In genomic region chr7:20791523-20791879, GRCh38 we compare ENCODE assay signal across 32 cellular contexts. TPM values are rescaled to one million over a fixed set of nuclear protein-coding genes. Genes with fewer than 3 reads are reported as not detected.
A peak's percentile ranks its signal among the peaks of the same experiment; 100 is the strongest.
DNase-seq lines count a peak whose midpoint lies in the region; ATAC-seq, FAIRE-seq and TF ChIP-seq lines count a peak whose summit lies in the region.
"Had no signal": no experiment of that assay in that cellular context is flagged by ENCODE, and none has a peak within 500 bp of the region (broad histone marks: within the 10 kb centered on the region; RNA-seq: fewer than 3 reads in every experiment).

No MANE protein-coding gene starts in this region.

- TF ChIP-seq POLR2A in K562 (conservative IDR thresholded peaks at IDR 0.05) (no peak), Peyer's patch (IDR thresholded peaks at IDR 0.05) (no peak)

- H3K9me3 ChIP-seq in ES-I3 (ENCODE audit: control insufficient read depth, insufficient read depth, low read length) (no peaks in the 10 kb centered on the region), HUES6 (ENCODE audit: control insufficient read depth, insufficient read depth, low read depth, low read length) (no peaks in the 10 kb centered on the region), K562 (replicated peaks; ENCODE audit: control insufficient read depth, insufficient read depth, low read depth, low read length) (no peaks in the 10 kb centered on the region), keratinocyte (ENCODE audit: control insufficient read depth, low read depth, low read length) (no peaks in the 10 kb centered on the region), Peyer's patch (no peaks in the 10 kb centered on the region)
- H3K9me3 ChIP-seq: adrenal gland, SJSA1, thyroid gland had no signal

- no TSS peak for BruUV-seq in K562 (replicated peaks; lab: Mats Ljungman, UMichigan)

- H3K27ac ChIP-seq in HUES6 (ENCODE audit: low read depth, low read length) = no peak overlapping the region
- H3K27ac ChIP-seq in K562 (ENCODE audit: extremely low read depth, low read depth, low read length) = no peak overlapping the region
- no peak overlapping the region for H3K27ac ChIP-seq in keratinocyte (ENCODE audit: control insufficient read depth, insufficient read depth, low read length)
- no peak overlapping the region for H3K27ac ChIP-seq in Peyer's patch
- H3K27ac ChIP-seq: adrenal gland, cardiac muscle cell, SJSA1, spleen, thyroid gland had no signal

- H3K4me2 ChIP-seq in K562 (ENCODE audit: insufficient read depth, low read length) (peak overlapping the region; percentile 9; the same call in 1 of the 2 replicates), keratinocyte (ENCODE audit: control insufficient read depth, extremely low read depth, insufficient read depth, low read depth, low read length) (peak overlapping the region; percentile 61)

- TF ChIP-seq EP300 in K562 (IDR thresholded peaks at IDR 0.05; ENCODE audit: low read length) = no peak

- intact Hi-C loops in K562 (cut with micrococcal nuclease) (loop anchor here (5.0 kb wide), 1 partner anchor 36 kb away; no protein-coding TSS in a partner anchor), left cardiac atrium (cut with DNase I) (no loop called here)

- H3K36me3 ChIP-seq in ES-I3 (ENCODE audit: insufficient read depth, low read length) (no peaks in the 10 kb centered on the region), HUES6 (ENCODE audit: control insufficient read depth, insufficient read depth, low read length) (no peaks in the 10 kb centered on the region), K562 (ENCODE audit: control insufficient read depth, insufficient read depth, low read length) (no peaks in the 10 kb centered on the region), keratinocyte (ENCODE audit: control insufficient read depth in 2 of 2, extremely low read depth in 1 of 2, insufficient read depth in 2 of 2, low read length in 2 of 2) (no peaks in the 10 kb centered on the region), Peyer's patch (no peaks in the 10 kb centered on the region)
- H3K36me3 ChIP-seq: adrenal gland, cardiac muscle cell, SJSA1, spleen, thyroid gland had no signal

- TF ChIP-seq CTCF in K562 (IDR thresholded peaks at IDR 0.05 in 2 of 3, conservative IDR thresholded peaks at IDR 0.05 in 1 of 3; ENCODE audit: insufficient read depth in 2 of 3, low read depth in 1 of 3, low read length in 3 of 3) (no peak), keratinocyte (optimal IDR thresholded peaks at IDR 0.05 in 1 of 3, IDR thresholded peaks at IDR 0.05 in 1 of 3, conservative IDR thresholded peaks at IDR 0.05 in 1 of 3; ENCODE audit: extremely low read depth in 1 of 3, insufficient read depth in 2 of 3, low read length in 3 of 3) (no peak), Peyer's patch (IDR thresholded peaks at IDR 0.05) (no peak)

- CTCF ChIA-PET in K562 (lab: Yijun Ruan, JAX; ENCODE audit: low intra/inter-chr PET ratio) = no interaction called here

- peak overlapping the region; percentile 75 for H3K4me3 ChIP-seq in HUES6 (ENCODE audit: low read depth, low read length)
- H3K4me3 ChIP-seq in K562 = no peak overlapping the region
- H3K4me3 ChIP-seq in keratinocyte (ENCODE audit: control insufficient read depth in 2 of 3, extremely low read depth in 1 of 3, insufficient read depth in 2 of 3, low read depth in 1 of 3, low read length in 3 of 3) = peak overlapping the region in 2 of 3 experiments; percentile 7 to 18
- H3K4me3 ChIP-seq in Peyer's patch = peak overlapping the region in 1 of 4 donors; percentile 44
- H3K4me3 ChIP-seq: adrenal gland, cardiac muscle cell, GM12878, lung, SJSA1, spleen, thyroid gland had no signal

- dilution Hi-C loops in keratinocyte (cut with MboI; ENCODE audit: extremely low pct_ligation_motif_present, low sequenced_read_pairs) = no loop called here

- ATAC-seq in K562 (no peak), left cardiac atrium (no peak), GM19324 (IDR thresholded peaks at IDR 0.05; ENCODE audit: low FRiP score, unreplicated experiment) (no peak)
- ATAC-seq: GM12878 had no signal

- no peak for FAIRE-seq in K562 (lab: Jason Lieb, UNC)
- no peak for FAIRE-seq in keratinocyte (lab: Jason Lieb, UNC)
- FAIRE-seq: endothelial cell of umbilical vein, GM12878, kidney, RCC 7860 had no signal

- in situ Hi-C loops in K562 (cut with MboI) = no loop called here

- TF ChIP-seq RAD21 in K562 (CRISPR knock-in tag; conservative IDR thresholded peaks at IDR 0.05 in 1 of 2, IDR thresholded peaks at IDR 0.05 in 1 of 2) = no peak

- H4K20me1 ChIP-seq in K562 (replicated peaks; ENCODE audit: control insufficient read depth, insufficient read depth, low read length) (no peaks in the 10 kb centered on the region), keratinocyte (ENCODE audit: control insufficient read depth, extremely low read depth, insufficient read depth, low read length) (no peaks in the 10 kb centered on the region)

- H3K27me3 ChIP-seq in HUES6 (ENCODE audit: control insufficient read depth, insufficient read depth, low read length) (peaks cover 88% of the 10 kb centered on the region), K562 (ENCODE audit: control insufficient read depth in 2 of 2, insufficient read depth in 2 of 2, low read length in 2 of 2) (peaks cover 12 to 33% of the 10 kb centered on the region in 2 experiments), keratinocyte (ENCODE audit: control insufficient read depth, extremely low read depth, insufficient read depth, low read length) (peaks cover 87% of the 10 kb centered on the region), Peyer's patch (peaks cover 0 to 70% of the 10 kb centered on the region in 2 donors)

- no peak for DNase-seq in K562 (ENCODE audit: extremely low read depth in 1 of 4, low spot score in 3 of 4)
- DNase-seq in keratinocyte (ENCODE audit: low read depth, low spot score) = no peak
- DNase-seq in left cardiac atrium = no peak
- no peak for DNase-seq in UCSD-AML1 (lab: John Stamatoyannopoulos, UW; ENCODE audit: unreplicated experiment)
- DNase-seq in Peyer's patch = no peak
- DNase-seq: activated CD4-positive, alpha-beta T cell treated with anti-CD3 and anti-CD28 coated beads, Interleukin-2, amount 50 U/mL, for 1 hour; activated CD8-positive, alpha-beta memory T cell treated with anti-CD3 and anti-CD28 coated beads, Interleukin-2, amount 50 U/mL, for 4 hours; activated effector memory CD4-positive, alpha-beta T cell treated with Interleukin-2 at 50 U/mL for 16 hours; adrenal gland; DMS79; HFFc6; Kasumi-1; kidney; NCI-H1048; NCI-H1930; NCI-H446 treated with DMSO at 0.1 percent for 48 hours; nucleus accumbens; spleen; stimulated activated CD4-positive, alpha-beta T cell treated with anti-CD3 and anti-CD28 coated beads, Interleukin-4, amount 100 ng/mL, for 1 hour; stimulated activated naive CD4-positive, alpha-beta T cell; T-helper 2 cell; thyroid gland had no signal

- no peaks in the 10 kb centered on the region for H3K9me1 ChIP-seq in K562 (ENCODE audit: control insufficient read depth, insufficient read depth, low read length)
- H3K9me1 ChIP-seq in keratinocyte (ENCODE audit: control insufficient read depth, extremely low read depth, insufficient read depth, low read length) = no peaks in the 10 kb centered on the region

- POLR2A ChIA-PET in K562 (lab: Yijun Ruan, JAX) = interaction anchor here (1.5 kb wide), 1 partner anchor 11 kb away, joined by 4 read pairs; no protein-coding TSS in a partner anchor

- 3% methylated on average over 6 of the region's 6 CpGs for WGBS in K562 (ENCODE audit: insufficient coverage, low coverage, missing lambda C conversion rate)

- H2AFZ ChIP-seq in K562 (ENCODE audit: low read depth, low read length) (0 out of 2 replicates have a peak overlapping the region, but pooled peaks have one; percentile 35), keratinocyte (ENCODE audit: control insufficient read depth, low read length) (no peak overlapping the region)

- H3K4me1 ChIP-seq in ES-I3 (ENCODE audit: insufficient read depth, low read length) (peaks cover 18% of the 10 kb centered on the region; the same call in 1 of the 2 replicates), HUES6 (ENCODE audit: control insufficient read depth, insufficient read depth, low read length) (peaks cover 62% of the 10 kb centered on the region), K562 (replicated peaks in 1 of 2; ENCODE audit: control insufficient read depth in 2 of 2, insufficient read depth in 2 of 2, low read length in 2 of 2) (peaks cover 0 to 7% of the 10 kb centered on the region in 2 experiments; a peak in 3 of 5 replicates), keratinocyte (ENCODE audit: control insufficient read depth, extremely low read depth, insufficient read depth, low read length) (peaks cover 6% of the 10 kb centered on the region), Peyer's patch (peaks cover 0 to 16% (median 0%) of the 10 kb centered on the region in 4 donors)
- H3K4me1 ChIP-seq: SJSA1 had no signal

- H3K79me2 ChIP-seq in K562 (ENCODE audit: control insufficient read depth, insufficient read depth, low read length) (no peaks in the 10 kb centered on the region), keratinocyte (ENCODE audit: control insufficient read depth, insufficient read depth, low read length) (no peaks in the 10 kb centered on the region)

- peak overlapping the region; percentile 27; the same call in 1 of the 2 replicates for H3K9ac ChIP-seq in ES-I3 (ENCODE audit: low read depth, low read length)
- H3K9ac ChIP-seq in HUES6 (ENCODE audit: low read length) = no peak overlapping the region
- no peak overlapping the region for H3K9ac ChIP-seq in K562 (ENCODE audit: insufficient read depth in 1 of 2, low read depth in 2 of 2, low read length in 2 of 2)
- no peak overlapping the region for H3K9ac ChIP-seq in keratinocyte (ENCODE audit: control insufficient read depth, extremely low read depth, insufficient read depth, low read length)

RNA-seq across cellular contexts. Expression of gene SP8, which starts 4.8 kb away (rescaled TPM):
- total RNA-seq in K562 (2011; cell fraction: chromatin; rRNA removed; ENCODE audit: low replicate concordance) = 0.53 and 0.62 TPM in 2 replicates
- total RNA-seq in K562 (2011; cell fraction: nucleolus; rRNA removed) = 0.53 and 0.83 TPM in 2 replicates
- total RNA-seq in K562 (2011; cell fraction: nucleoplasm; rRNA removed) = 0.59 and 0.76 TPM in 2 replicates
- total RNA-seq in K562 (2014; rRNA removed) = 0.16 and 0.73 TPM in 2 replicates
- 0.13 and 0.15 TPM in 2 replicates for total RNA-seq in K562 (2014; rRNA removed; fragmentation: Illumina TruSeq; extraction: Trizol)
- total RNA-seq in K562 (2015; rRNA removed; fragmentation: Illumina TruSeq; extraction: Trizol) = 0.14 and 0.15 TPM in 2 replicates
- 1.0 and 1.2 TPM in 2 replicates for total RNA-seq in K562 (2021)
- 0.23 and 0.35 TPM in 2 replicates for polyA plus RNA-seq in K562 (2011; rRNA removed)
- polyA plus RNA-seq in K562 (2011; cell fraction: cytosol; rRNA removed) = 0.22 and 1.8 TPM in 2 replicates
- polyA plus RNA-seq in K562 (2011; cell fraction: nucleus; rRNA removed) = 0.37 and 1.5 TPM in 2 replicates
- 0.27 and 0.30 TPM in 2 replicates for polyA plus RNA-seq in K562 (2012)
- polyA plus RNA-seq in K562 (2014; fragmentation: Illumina TruSeq; extraction: Trizol) = 0.18 and 0.19 TPM in 2 replicates
- under 1 TPM; 0.04 to 0.06 TPM for polyA plus RNA-seq in K562 (2014; fragmentation: Nextera tagmentation; extraction: Ambion mirVana)
- polyA plus RNA-seq in K562 (2014; rRNA removed) = 0.09 and 0.23 TPM in 2 replicates
- polyA minus RNA-seq in K562 (2011; rRNA and poly(A)+ RNA removed) = 0.12 and 0.56 TPM in 2 replicates
- 0.86 TPM in 1 of 2 replicates, not detected in the other for polyA minus RNA-seq in K562 (2011; cell fraction: cytosol; rRNA and poly(A)+ RNA removed)
- polyA minus RNA-seq in K562 (2011; cell fraction: nucleus; rRNA and poly(A)+ RNA removed) = 0.89 and 2.0 TPM in 2 replicates
- polyA plus RNA-seq in keratinocyte = 0.03 to 0.17 TPM (median 0.16 TPM) in 3 replicates
- 0.12 TPM for polyA plus RNA-seq in keratinocyte (2011; ENCODE audit: low read depth)
- 0.08 and 0.09 TPM in 2 replicates for polyA plus RNA-seq in keratinocyte (2011; cell fraction: cytosol; rRNA removed)
- polyA plus RNA-seq in keratinocyte (2011; cell fraction: nucleus; rRNA removed) = 0.22 and 0.32 TPM in 2 replicates
- 0.17 and 0.28 TPM in 2 replicates for polyA plus RNA-seq in keratinocyte (2012; ENCODE audit: low replicate concordance)
- polyA minus RNA-seq in keratinocyte = 0.03 to 0.07 TPM (median 0.06 TPM) in 3 replicates
- not detected for polyA minus RNA-seq in keratinocyte (2011; cell fraction: cytosol; rRNA and poly(A)+ RNA removed)
- polyA minus RNA-seq in keratinocyte (2011; cell fraction: nucleus; rRNA and poly(A)+ RNA removed) = 0.32 and 0.47 TPM in 2 replicates
- not detected for total RNA-seq in left cardiac atrium
- total RNA-seq in Peyer's patch = 1 to 10 TPM in 3 of 4 donors, not detected in 1; 1.4 to 5.2 (median 3.6) TPM
- total RNA-seq: adrenal gland, GM12878, HFFc6, kidney, lung, renal cortical epithelial cell, SJSA1, spleen, thyroid gland had no signal
- polyA plus RNA-seq: adrenal gland, cardiac muscle cell, GM12878, lung, spleen had no signal
